Comparison of ENCODE assay signal across 8 cellular contexts in the genomic region with DNA sequence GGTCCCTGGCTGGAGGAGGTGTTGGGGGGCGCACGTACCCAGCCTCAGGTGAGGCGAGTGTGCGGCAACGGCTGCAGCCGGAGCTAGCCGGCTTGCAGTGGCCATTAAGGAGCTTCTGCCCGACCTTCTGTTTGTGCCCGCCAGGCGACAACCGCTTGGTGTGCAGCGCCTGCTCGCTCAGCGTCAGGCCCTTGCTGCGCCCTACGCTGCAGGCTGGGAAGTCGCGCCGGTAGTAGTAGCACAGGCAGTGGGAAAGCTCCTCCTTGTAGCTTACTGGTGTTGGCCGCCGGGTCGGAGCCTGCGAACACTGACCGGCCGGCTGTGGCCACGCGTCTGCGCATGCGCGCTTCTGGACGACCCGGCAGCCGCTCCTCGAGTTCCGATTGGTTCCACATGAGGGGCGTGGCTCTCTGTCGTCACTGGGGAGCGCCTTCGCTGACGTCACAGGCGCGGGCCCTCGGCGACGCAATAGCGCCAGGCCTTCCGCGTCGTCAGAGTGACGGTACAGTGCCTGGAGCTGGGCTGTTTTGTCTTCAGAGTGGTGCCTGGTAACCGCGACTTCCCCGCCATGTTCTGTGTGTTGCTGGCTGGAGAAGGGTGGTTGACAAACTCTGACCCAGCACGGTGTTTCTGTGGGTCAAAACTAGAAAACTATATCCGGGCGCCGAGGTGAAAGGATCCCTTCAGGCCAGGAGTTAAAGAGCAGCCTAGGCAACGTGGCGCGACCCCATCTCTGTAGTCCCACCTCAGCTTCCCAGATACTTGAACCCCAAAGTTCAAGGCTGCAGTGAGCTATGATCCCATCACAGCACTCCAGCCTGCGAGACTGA.
DNase-seq lines count a peak whose midpoint lies in the region; ATAC-seq and TF ChIP-seq lines count a peak whose summit lies in the region.

No MANE protein-coding gene starts in this region.

- H3K27ac ChIP-seq in OCI-LY7 (ENCODE audit: low read depth, low read length, poor library complexity, severe bottlenecking) (peak overlapping the region; percentile 42), mucosa of rectum (ENCODE audit: low read depth in 2 of 2, low read length in 2 of 2) (peak overlapping the region; percentile 92 to 94)

- H4K20me1 ChIP-seq in OCI-LY7 (ENCODE audit: insufficient read depth, low read length): no peaks in the 10 kb centered on the region

- intact Hi-C loops in OCI-LY7 (cut with micrococcal nuclease; ENCODE audit: unreplicated experiment): loop anchor here (1.0 to 5.0 kb wide), 3 partner anchors 78 to 151 kb away; a partner anchor contains a TSS

- H3K9me3 ChIP-seq in OCI-LY7 (ENCODE audit: low read length) (no peaks in the 10 kb centered on the region), mucosa of rectum (ENCODE audit: control insufficient read depth in 2 of 2, low read length in 2 of 2) (no peaks in the 10 kb centered on the region)

- H3K79me2 ChIP-seq in OCI-LY7 (ENCODE audit: insufficient read depth, low read depth, low read length): peaks cover 8% of the 10 kb centered on the region; the same call in 1 of the 2 replicates

- H3K4me1 ChIP-seq in OCI-LY7 (ENCODE audit: insufficient read depth, low read length, poor library complexity, severe bottlenecking) (peaks cover 17% of the 10 kb centered on the region), mucosa of rectum (ENCODE audit: control insufficient read depth in 2 of 2, insufficient read depth in 2 of 2, low read length in 2 of 2) (peaks cover 0 to 8% of the 10 kb centered on the region in 2 donors)

- POLR2A ChIA-PET in OCI-LY7 (lab: Charles Lee): interaction anchor here (0.5 to 2.2 kb wide), 13 partner anchors 14 to 512 kb away, joined by 3 to 11 read pairs (median 3); a partner anchor contains a TSS

- peak; percentile 94 for ATAC-seq in GM21526 (IDR thresholded peaks at IDR 0.05; ENCODE audit: low FRiP score, unreplicated experiment)

- BruUV-seq in OCI-LY7 (replicated peaks; lab: Mats Ljungman, UMichigan): no TSS peak

- H3K4me3 ChIP-seq in OCI-LY7 (ENCODE audit: low read depth, low read length, poor library complexity, severe bottlenecking) (peak overlapping the region; percentile 88), epithelial cell of proximal tubule (ENCODE audit: low read depth, low read length) (peak overlapping the region; percentile 97), mucosa of rectum (ENCODE audit: low read length in 2 of 2) (peak overlapping the region; percentile 97 to 98)

- H3K9ac ChIP-seq in mucosa of rectum (ENCODE audit: low read depth in 1 of 2, low read length in 2 of 2): peak overlapping the region; percentile 93 to 97

- H3K9me2 ChIP-seq in OCI-LY7 (ENCODE audit: insufficient read depth, low read length): no peaks in the 10 kb centered on the region

- CTCF ChIA-PET in OCI-LY7 (lab: Charles Lee; ENCODE audit: unreplicated experiment): interaction anchor here (0.5 to 0.6 kb wide), 3 partner anchors 167 to 312 kb away, joined by 3 to 5 read pairs (median 4); no protein-coding TSS in a partner anchor

- peak overlapping the region; percentile 86 for H2AFZ ChIP-seq in OCI-LY7 (ENCODE audit: low read length)

- peak overlapping the region; percentile 83 for H3K4me2 ChIP-seq in OCI-LY7 (ENCODE audit: low read length)

- H3K36me3 ChIP-seq in OCI-LY7 (ENCODE audit: insufficient read depth, low read length) (no peaks in the 10 kb centered on the region), mucosa of rectum (ENCODE audit: control insufficient read depth in 2 of 2, insufficient read depth in 2 of 2, low read length in 2 of 2) (no peaks in the 10 kb centered on the region)

- 0 out of 2 replicates have a peak, but pooled peaks have one; percentile 28 for TF ChIP-seq CTCF in OCI-LY7 (conservative IDR thresholded peaks at IDR 0.05; ENCODE audit: low read length)
- TF ChIP-seq CTCF in epithelial cell of proximal tubule (conservative IDR thresholded peaks at IDR 0.05; ENCODE audit: low read depth, low read length): no peak

- peak; percentile 85 for DNase-seq in DMS114 treated with DMSO at 0.1 percent for 48 hours (lab: John Stamatoyannopoulos, UW; ENCODE audit: unreplicated experiment)
- peak; percentile 98 for DNase-seq in HuH-7.5 (ENCODE audit: low spot score)
- peak; percentile 99 for DNase-seq in OCI-LY7 (ENCODE audit: low spot score)
- peak; percentile 99 for DNase-seq in activated T-cell treated with anti-CD3 and anti-CD28 coated beads for 48 hours (ENCODE audit: low read depth)
- peak; percentile 60 for DNase-seq in epithelial cell of proximal tubule (ENCODE audit: low read depth)
- peak; percentile 100 for DNase-seq in stimulated activated CD8-positive, alpha-beta memory T cell treated with anti-CD3 and anti-CD28 coated beads, Interleukin-4, amount 100 ng/mL, for 48 hours

- no peaks in the 10 kb centered on the region for H3K27me3 ChIP-seq in mucosa of rectum (ENCODE audit: control insufficient read depth in 2 of 2, insufficient read depth in 2 of 2, low read length in 2 of 2)

Comparison
In these comparisons a context has a peak if more than half of its experiments do, and no peak if none do; other contexts are left out.
1. Peak in every context shown above with its lines: DNase-seq, ATAC-seq, H3K4me3 ChIP-seq and H3K27ac ChIP-seq.